In the genomic region with DNA sequence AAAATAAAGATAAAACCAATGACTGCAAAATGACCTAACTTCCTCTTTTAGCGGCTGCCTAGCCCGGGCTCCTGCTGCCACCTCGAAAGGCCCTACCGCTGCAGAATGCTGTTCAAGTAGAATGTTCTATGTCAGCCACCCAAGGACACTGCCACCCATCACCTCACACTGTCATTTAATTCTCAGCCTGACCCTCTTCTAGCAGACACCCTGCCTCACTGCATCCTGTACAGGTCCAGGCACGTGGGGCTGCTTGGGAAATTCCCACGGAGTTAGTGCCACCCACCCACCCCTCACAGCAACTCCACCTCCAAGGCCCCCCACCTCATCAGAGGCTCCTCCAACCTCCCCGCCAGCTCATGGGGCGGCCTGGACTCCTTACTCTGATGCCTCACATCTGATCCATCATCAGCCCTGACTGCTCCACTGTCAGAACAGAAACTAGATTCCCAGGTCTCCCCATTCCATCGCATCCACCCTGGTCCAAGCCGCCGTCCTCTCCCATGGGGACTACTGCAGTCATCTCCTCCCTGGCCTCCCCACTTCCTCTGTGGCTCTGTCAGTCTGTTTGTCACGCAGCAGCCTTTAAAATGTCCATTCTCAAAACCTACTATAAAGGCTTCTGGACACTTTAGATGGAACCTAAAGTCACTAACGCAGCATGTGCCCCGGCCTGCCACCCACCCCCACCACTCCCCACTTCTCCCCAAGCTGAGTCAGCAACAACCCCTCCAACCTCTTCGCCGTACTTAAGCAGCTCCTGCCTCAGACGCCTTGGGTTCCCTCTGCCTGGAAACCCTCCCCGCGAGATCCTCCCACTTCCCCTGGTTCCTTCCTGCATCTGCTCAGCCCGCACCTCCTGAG, we compare ENCODE assay signal across 8 cellular contexts. TPM values are rescaled to one million over a fixed set of nuclear protein-coding genes. Genes with fewer than 3 reads are reported as not detected.
DNase-seq lines count a peak whose midpoint lies in the region; ATAC-seq and TF ChIP-seq lines count a peak whose summit lies in the region.

No MANE protein-coding gene starts in this region.

- no peak overlapping the region for H3K27ac ChIP-seq in vagina

- BruUV-seq in Caco-2 (replicated peaks; lab: Mats Ljungman, UMichigan) = no TSS peak

- POLR2A ChIA-PET in Caco-2 (lab: Charles Lee) = no interaction called here

- peak overlapping the region; percentile 59 for H3K27ac Mint-ChIP-seq in Caco-2 (ENCODE audit: unreplicated experiment)

- DNase-seq in Caco-2 (no peak), MV-4-11 (lab: John Stamatoyannopoulos, UW) (peak; percentile 63), activated gamma-delta T cell treated with Interleukin-2 at 50 U/mL for 16 hours (peak; percentile 29), mucosa of gallbladder (ENCODE audit: low spot score) (peak; percentile 22), DMS153 treated with DMSO at 0.1 percent for 48 hours (lab: John Stamatoyannopoulos, UW; ENCODE audit: unreplicated experiment) (no peak), vagina (ENCODE audit: extremely low spot score in 2 of 2) (no peak), NCI-H2196 (lab: John Stamatoyannopoulos, UW; ENCODE audit: unreplicated experiment) (no peak)

- TF ChIP-seq CTCF in Caco-2 (IDR thresholded peaks at IDR 0.05; ENCODE audit: insufficient read depth in 1 of 2, low read depth in 1 of 2, low read length in 1 of 2, severe bottlenecking in 1 of 2, unreplicated experiment in 1 of 2) = no peak
- no peak for TF ChIP-seq CTCF in vagina (IDR thresholded peaks at IDR 0.05)

- no peak for ATAC-seq in GM18870 (IDR thresholded peaks at IDR 0.05; ENCODE audit: unreplicated experiment)

- H3K9me3 ChIP-seq in Caco-2 (no peaks in the 10 kb centered on the region), vagina (no peaks in the 10 kb centered on the region)

- peaks cover 3% of the 10 kb centered on the region for H3K36me3 ChIP-seq in Caco-2 (ENCODE audit: control insufficient read depth, insufficient read depth, low read length)
- H3K36me3 ChIP-seq in vagina = no peaks in the 10 kb centered on the region

- intact Hi-C loops in Caco-2 (cut with micrococcal nuclease; ENCODE audit: unreplicated experiment) (no loop called here), vagina (cut with DNase I) (no loop called here)

- H3K27me3 ChIP-seq in Caco-2 (replicated peaks; ENCODE audit: control insufficient read depth, insufficient read depth, low read length) (no peaks in the 10 kb centered on the region), vagina (no peaks in the 10 kb centered on the region)

- CTCF ChIA-PET in Caco-2 (lab: Charles Lee) = interaction anchor here (0.6 kb wide), 1 partner anchor 669 kb away, joined by 4 read pairs; no protein-coding TSS in a partner anchor

- H3K4me3 Mint-ChIP-seq in Caco-2 (ENCODE audit: unreplicated experiment) = no peak overlapping the region

- H3K4me3 ChIP-seq in Caco-2 (ENCODE audit: low read depth, low read length) (no peak overlapping the region), vagina (peak overlapping the region in 1 of 2 donors; percentile 11)

- no peaks in the 10 kb centered on the region for H3K9me3 Mint-ChIP-seq in Caco-2 (ENCODE audit: unreplicated experiment)

- H3K36me3 Mint-ChIP-seq in Caco-2 (ENCODE audit: insufficient read depth, unreplicated experiment) = peaks cover 22% of the 10 kb centered on the region

- H3K4me1 ChIP-seq in Caco-2 (peaks cover 40% of the 10 kb centered on the region), vagina (peaks cover 7% of the 10 kb centered on the region)

- H3K27me3 Mint-ChIP-seq in Caco-2 (ENCODE audit: insufficient read depth, unreplicated experiment) = no peaks in the 10 kb centered on the region

- no peak for TF ChIP-seq POLR2A in vagina (IDR thresholded peaks at IDR 0.05)

- peaks cover 26% of the 10 kb centered on the region for H3K4me1 Mint-ChIP-seq in Caco-2 (ENCODE audit: low read depth, unreplicated experiment)

RNA-seq across cellular contexts. Expression of a gene that starts 17.0 kb away (rescaled TPM):
- total RNA-seq in Caco-2 (2022) = 20.8 and 22.4 TPM in 2 replicates
- total RNA-seq in mucosa of gallbladder = 11.4 TPM
- 7.4 TPM for total RNA-seq in vagina

Comparison
In these comparisons a context has a peak if more than half of its experiments do, and no peak if none do; other contexts are left out.
1. DNase-seq: peak in MV-4-11 (single experiment), activated gamma-delta T cell treated with Interleukin-2 at 50 U/mL for 16 hours (single experiment) and mucosa of gallbladder (single experiment); none in Caco-2 (0 of 2), DMS153 treated with DMSO at 0.1 percent for 48 hours (single experiment), vagina (0 of 2) and NCI-H2196 (single experiment).